1 cellular context compared by ENCODE assay signal in genomic region chr15:75620776-75621536, GRCh38.
TF ChIP-seq lines count a peak whose summit lies in the region.

No MANE protein-coding gene starts in this region.

TF ChIP-seq in HCT116, 20 proteins besides CTCF, POLR2A, EP300 and RAD21:
- TF ChIP-seq REST (IDR thresholded peaks at IDR 0.05; ENCODE audit: low read depth) (no peak), ZFX (IDR thresholded peaks at IDR 0.05) (no peak), SP1 (IDR thresholded peaks at IDR 0.05; ENCODE audit: low read depth) (no peak), SIN3A (IDR thresholded peaks at IDR 0.05; ENCODE audit: low read depth) (no peak), TCF7L2 (IDR thresholded peaks at IDR 0.05; ENCODE audit: borderline replicate concordance, extremely low read depth, insufficient read depth, insufficient read length) (no peak), EZH2 (IDR thresholded peaks at IDR 0.05) (no peak), JUND (IDR thresholded peaks at IDR 0.05) (no peak), FOSL1 (IDR thresholded peaks at IDR 0.05; ENCODE audit: low read depth) (no peak), ZNF274 (IDR thresholded peaks at IDR 0.05; ENCODE audit: low read depth, low read length) (no peak), SRF (IDR thresholded peaks at IDR 0.05; ENCODE audit: low read depth) (no peak), ELF1 (IDR thresholded peaks at IDR 0.05; ENCODE audit: borderline replicate concordance, low read depth) (no peak), YY1 (IDR thresholded peaks at IDR 0.05; ENCODE audit: extremely low read depth, insufficient replicate concordance, low read depth, low read length) (no peak), POLR2AphosphoS5 (IDR thresholded peaks at IDR 0.05; ENCODE audit: low read depth, low read length) (no peak), CEBPB (IDR thresholded peaks at IDR 0.05; ENCODE audit: low read depth) (no peak), EZH2phosphoT487 (IDR thresholded peaks at IDR 0.05; ENCODE audit: borderline replicate concordance) (no peak), ZBTB33 (IDR thresholded peaks at IDR 0.05; ENCODE audit: extremely low read depth, insufficient replicate concordance, low read length) (no peak), EGR1 (IDR thresholded peaks at IDR 0.05; ENCODE audit: low read depth) (no peak)
TF ChIP-seq in HCT116: peak in this region for 0.
